In genomic region chr3:51982838-51983577, GRCh38 we compare ENCODE assay signal across 1 cellular context.
TF ChIP-seq lines count a peak whose summit lies in the region.

TSS of gene ACY1 (plus strand) at chr3:51983535. CDS start at chr3:51984065, 530 bp downstream.

TF ChIP-seq in HepG2, 621 proteins besides CTCF, POLR2A, EP300 and RAD21 (continued from another document and continues in another):
- TF ChIP-seq ZNF878 (CRISPR knock-in tag; IDR thresholded peaks at IDR 0.05) = peak; percentile 59; the same call in 1 of the 2 replicates
- TF ChIP-seq ZFP91 (CRISPR knock-in tag; IDR thresholded peaks at IDR 0.05; ENCODE audit: borderline replicate concordance) = peak; percentile 90
- TF ChIP-seq ZBTB49 (CRISPR knock-in tag; IDR thresholded peaks at IDR 0.05; ENCODE audit: borderline replicate concordance) = no peak
- peak; percentile 76 for TF ChIP-seq KDM2A (CRISPR knock-in tag; IDR thresholded peaks at IDR 0.05; ENCODE audit: borderline replicate concordance, low read depth)
- no peak for TF ChIP-seq RFXAP (CRISPR knock-in tag; IDR thresholded peaks at IDR 0.05; ENCODE audit: borderline replicate concordance)
- TF ChIP-seq ZNF142 (CRISPR knock-in tag; IDR thresholded peaks at IDR 0.05) = peak; percentile 92; the same call in 1 of the 2 replicates
- TF ChIP-seq KLF6 (CRISPR knock-in tag; IDR thresholded peaks at IDR 0.05) = peak; percentile 75
- peak; percentile 11; the same call in 1 of the 2 replicates for TF ChIP-seq ZBTB34 (CRISPR knock-in tag; IDR thresholded peaks at IDR 0.05)
- TF ChIP-seq KLF12 (CRISPR knock-in tag; IDR thresholded peaks at IDR 0.05; ENCODE audit: borderline replicate concordance) = peak; percentile 70; the same call in 1 of the 2 replicates
- no peak for TF ChIP-seq ZNF33B (CRISPR knock-in tag; IDR thresholded peaks at IDR 0.05)
- TF ChIP-seq ZNF234 (CRISPR knock-in tag; conservative IDR thresholded peaks at IDR 0.05) = no peak
- TF ChIP-seq TEAD2 (CRISPR knock-in tag; IDR thresholded peaks at IDR 0.05) = no peak
- TF ChIP-seq HIC2 (CRISPR knock-in tag; IDR thresholded peaks at IDR 0.05; ENCODE audit: low read depth) = no peak; the same call in 1 of the 2 replicates
- TF ChIP-seq ZNF776 (CRISPR knock-in tag; IDR thresholded peaks at IDR 0.05) = peak; percentile 70; the same call in 1 of the 2 replicates
- 0 out of 2 replicates have a peak, but pooled peaks have one; percentile 6 for TF ChIP-seq ZFP90 (CRISPR knock-in tag; IDR thresholded peaks at IDR 0.05; ENCODE audit: borderline replicate concordance)
- peak; percentile 76; the same call in 1 of the 2 replicates for TF ChIP-seq ZSCAN20 (CRISPR knock-in tag; IDR thresholded peaks at IDR 0.05; ENCODE audit: borderline replicate concordance)
- no peak for TF ChIP-seq WIZ (CRISPR knock-in tag; IDR thresholded peaks at IDR 0.05)
- TF ChIP-seq MLXIP (CRISPR knock-in tag; IDR thresholded peaks at IDR 0.05; ENCODE audit: borderline replicate concordance) = no peak
- no peak for TF ChIP-seq HNRNPH1 (optimal IDR thresholded peaks at IDR 0.05; ENCODE audit: low read depth, low read length)
- no peak for TF ChIP-seq ZNF879 (CRISPR knock-in tag; IDR thresholded peaks at IDR 0.05)
- TF ChIP-seq ZNF280B (CRISPR knock-in tag; IDR thresholded peaks at IDR 0.05; ENCODE audit: borderline replicate concordance) = no peak
- TF ChIP-seq ZFP36 (IDR thresholded peaks at IDR 0.05; ENCODE audit: borderline replicate concordance, low read depth, low read length, partially characterized antibody) = no peak
- TF ChIP-seq MLLT10 (CRISPR knock-in tag; IDR thresholded peaks at IDR 0.05) = no peak
- peak; percentile 83 for TF ChIP-seq PAXIP1 (CRISPR knock-in tag; conservative IDR thresholded peaks at IDR 0.05)
- TF ChIP-seq EZH2 (conservative IDR thresholded peaks at IDR 0.05; ENCODE audit: low read depth, low read length) = no peak
- no peak for TF ChIP-seq ZFP36L2 (CRISPR knock-in tag; IDR thresholded peaks at IDR 0.05)
- TF ChIP-seq CERS6 (CRISPR knock-in tag; IDR thresholded peaks at IDR 0.05) = no peak
- peak; percentile 45; the same call in 1 of the 2 replicates for TF ChIP-seq KDM5A (IDR thresholded peaks at IDR 0.05; ENCODE audit: borderline replicate concordance, low read length)
- peak; percentile 92 for TF ChIP-seq MLX (CRISPR knock-in tag; IDR thresholded peaks at IDR 0.05)
- TF ChIP-seq PPARG (CRISPR knock-in tag; conservative IDR thresholded peaks at IDR 0.05) = 0 out of 2 replicates have a peak, but pooled peaks have one; percentile 46
- peak; percentile 47 for TF ChIP-seq NFYC (CRISPR knock-in tag; IDR thresholded peaks at IDR 0.05)
